In genomic region chr1:92493139-92493538, GRCh38 we compare ENCODE assay signal across 34 cellular contexts. TPM values are rescaled to one million over a fixed set of nuclear protein-coding genes. Genes with fewer than 3 reads are reported as not detected.
"Had no signal": no experiment of that assay in that cellular context is flagged by ENCODE, and none has a peak within 500 bp of the region (broad histone marks: within the 10 kb centered on the region; RNA-seq: fewer than 3 reads in every experiment).

No MANE protein-coding gene starts in this region.

- DNase-seq: Kasumi-1, MG63, MM.1S, MV-4-11, NCI-H1048, NCI-H1092, NCI-H1092 treated with DMSO at 0.1 percent for 48 hours, NCI-H1105, NCI-H1105 treated with DMSO at 0.1 percent for 48 hours, NCI-H1417, NCI-H1417 treated with DMSO at 0.1 percent for 48 hours, NCI-H1436, NCI-H1436 treated with DMSO at 0.1 percent for 48 hours, NCI-H146, NCI-H1694, NCI-H1694 treated with DMSO at 0.1 percent for 48 hours, NCI-H187, NCI-H187 treated with DMSO at 0.1 percent for 48 hours, NCI-H1930, NCI-H2029, NCI-H2029 treated with DMSO at 0.1 percent for 48 hours, NCI-H2081, NCI-H2081 treated with DMSO at 0.1 percent for 48 hours, NCI-H2107, NCI-H2171, NCI-H2171 treated with DMSO at 0.1 percent for 48 hours, NCI-H2227 treated with DMSO at 0.1 percent for 48 hours, NCI-H226, NCI-H345, NCI-H446, NCI-H446 treated with DMSO at 0.1 percent for 48 hours, NCI-H510A had no signal

- H3K27ac ChIP-seq: KMS-11 had no signal

- H3K36me3 ChIP-seq: MG63 had no signal

- H3K9me3 ChIP-seq: MG63 had no signal

- H3K9ac ChIP-seq: KMS-11 had no signal

- H3K4me3 ChIP-seq: MG63 had no signal

- H3K4me2 ChIP-seq: KMS-11 had no signal

RNA-seq across cellular contexts. Expression of gene GFI1, which starts 6.4 kb away (rescaled TPM):
- total RNA-seq: MCF 10A had no signal
